ENCODE assay signal across 27 cellular contexts in the genomic region with DNA sequence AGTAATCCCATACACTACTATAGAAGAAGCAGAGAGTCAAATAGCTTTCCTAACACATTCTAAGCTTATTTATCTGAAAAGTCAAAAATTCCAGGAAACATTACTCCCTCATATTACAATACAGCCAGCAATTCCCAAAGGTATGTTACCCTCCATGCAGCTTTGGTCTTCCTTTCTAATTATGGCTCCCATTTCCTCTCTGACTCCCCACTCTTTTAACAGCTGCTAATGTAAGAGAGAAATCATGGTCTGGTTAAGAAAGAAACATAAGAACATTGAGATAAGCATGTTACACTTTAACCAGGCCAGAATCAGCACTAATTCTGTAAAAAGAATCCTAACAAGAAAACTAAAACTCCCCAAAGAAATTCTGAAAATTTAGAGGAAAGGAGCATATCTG. TPM values are rescaled to one million over a fixed set of nuclear protein-coding genes. Genes with fewer than 3 reads are reported as not detected.
A peak's percentile ranks its signal among the peaks of the same experiment; 100 is the strongest.
DNase-seq lines count a peak whose midpoint lies in the region; ATAC-seq and TF ChIP-seq lines count a peak whose summit lies in the region.
"Had no signal": no experiment of that assay in that cellular context is flagged by ENCODE, and none has a peak within 500 bp of the region (broad histone marks: within the 10 kb centered on the region; RNA-seq: fewer than 3 reads in every experiment).

No MANE protein-coding gene starts in this region.

- H4K20me1 ChIP-seq in hepatocyte (ENCODE audit: insufficient read depth, poor library complexity, severe bottlenecking), result no peaks in the 10 kb centered on the region

- H3K27ac ChIP-seq in body of pancreas (peak overlapping the region; percentile 64 to 82 (median 72)), hepatocyte (peak overlapping the region; percentile 86), gastrocnemius medialis (peak overlapping the region; percentile 7 to 59 (median 57))
- H3K27ac ChIP-seq: C4-2B, cardiac muscle cell, neural progenitor cell, prostate gland, transverse colon had no signal

- H2AFZ ChIP-seq in hepatocyte, result no peak overlapping the region
- H2AFZ ChIP-seq: neural progenitor cell had no signal

- ATAC-seq in body of pancreas (peak; percentile 69), gastrocnemius medialis (no peak), WTC11 (no peak)
- ATAC-seq in activated naive CD8-positive, alpha-beta T cell treated with anti-CD3 and anti-CD28 coated beads, Interleukin-2, amount 50 U/mL, for 24 hours, result no peak
- ATAC-seq: GM12878, T-cell had no signal

- in situ Hi-C loops in gastrocnemius medialis (cut with MboI; ENCODE audit: low sequenced_read_pairs in 4 of 4), result no loop called here

- TF ChIP-seq POLR2A in body of pancreas (IDR thresholded peaks at IDR 0.05) (no peak), gastrocnemius medialis (IDR thresholded peaks at IDR 0.05) (no peak)

- peak overlapping the region; percentile 56 for H3K4me2 ChIP-seq in hepatocyte
- H3K4me2 ChIP-seq: neural progenitor cell had no signal

- CTCF ChIA-PET in Caco-2 (lab: Charles Lee) (interaction anchor here (0.6 to 1.5 kb wide), 3 partner anchors 9 to 196 kb away, joined by 3 to 4 read pairs (median 3); no protein-coding TSS in a partner anchor), WTC11 (lab: Charles Lee) (no interaction called here)

- H3K27me3 Mint-ChIP-seq in Caco-2 (ENCODE audit: insufficient read depth, unreplicated experiment), result no peaks in the 10 kb centered on the region
- no peaks in the 10 kb centered on the region for H3K27me3 Mint-ChIP-seq in WTC11 (ENCODE audit: low read depth)
- no peaks in the 10 kb centered on the region for H3K27me3 Mint-ChIP-seq in activated naive CD8-positive, alpha-beta T cell treated with anti-CD3 and anti-CD28 coated beads, Interleukin-2, amount 50 U/mL, for 24 hours
- H3K27me3 Mint-ChIP-seq: T-cell had no signal

- H3K4me3 ChIP-seq in Caco-2 (ENCODE audit: low read depth, low read length) (no peak overlapping the region), body of pancreas (no peak overlapping the region), hepatocyte (no peak overlapping the region), gastrocnemius medialis (no peak overlapping the region)
- H3K4me3 ChIP-seq: cardiac muscle cell, GM12878, lung, neural progenitor cell, prostate gland, skin epidermis, transverse colon had no signal

- peaks cover 21% of the 10 kb centered on the region for H3K4me1 Mint-ChIP-seq in Caco-2 (ENCODE audit: low read depth, unreplicated experiment)
- H3K4me1 Mint-ChIP-seq in WTC11, result peaks cover 13% of the 10 kb centered on the region
- H3K4me1 Mint-ChIP-seq in activated naive CD8-positive, alpha-beta T cell treated with anti-CD3 and anti-CD28 coated beads, Interleukin-2, amount 50 U/mL, for 24 hours, result peaks cover 14% of the 10 kb centered on the region

- no peak for TF ChIP-seq CTCF in Caco-2 (IDR thresholded peaks at IDR 0.05; ENCODE audit: insufficient read depth in 1 of 2, low read depth in 1 of 2, low read length in 1 of 2, severe bottlenecking in 1 of 2, unreplicated experiment in 1 of 2)
- TF ChIP-seq CTCF in body of pancreas (IDR thresholded peaks at IDR 0.05), result no peak
- TF ChIP-seq CTCF in hepatocyte (IDR thresholded peaks at IDR 0.05; ENCODE audit: poor library complexity), result no peak
- no peak for TF ChIP-seq CTCF in gastrocnemius medialis (IDR thresholded peaks at IDR 0.05 in 4 of 5, conservative IDR thresholded peaks at IDR 0.05 in 1 of 5)
- TF ChIP-seq CTCF in WTC11 (IDR thresholded peaks at IDR 0.05), result no peak

- H3K4me3 Mint-ChIP-seq in Caco-2 (ENCODE audit: unreplicated experiment) (no peak overlapping the region), WTC11 (no peak overlapping the region)
- no peak overlapping the region for H3K4me3 Mint-ChIP-seq in activated naive CD8-positive, alpha-beta T cell treated with anti-CD3 and anti-CD28 coated beads, Interleukin-2, amount 50 U/mL, for 24 hours
- H3K4me3 Mint-ChIP-seq: neural progenitor cell, T-cell had no signal

- BruUV-seq in Caco-2 (replicated peaks; lab: Mats Ljungman, UMichigan), result no TSS peak

- H3K9me2 ChIP-seq in hepatocyte (replicated peaks; ENCODE audit: insufficient read depth), result no peaks in the 10 kb centered on the region

- DNase-seq in Caco-2 (no peak), body of pancreas (no peak), hepatocyte (ENCODE audit: low spot score) (no peak), gastrocnemius medialis (no peak), WTC11 (ENCODE audit: low spot score) (no peak)
- no peak for DNase-seq in activated naive CD8-positive, alpha-beta T cell treated with anti-CD3 and anti-CD28 coated beads, Interleukin-2, amount 50 U/mL, for 24 hours
- DNase-seq in activated CD8-positive, alpha-beta memory T cell treated with anti-CD3 and anti-CD28 coated beads, Interleukin-2, amount 50 U/mL, for 4 hours, result no peak
- DNase-seq: activated CD4-positive, alpha-beta T cell treated with anti-CD3 and anti-CD28 coated beads, Interleukin-2, amount 50 U/mL, for 4 hours; activated CD4-positive, CD25-positive, alpha-beta regulatory T cell; activated naive CD4-positive, alpha-beta T cell treated with anti-CD3 and anti-CD28 coated beads, Interleukin-2, amount 50 U/mL, for 16 hours; Calu3; HCEC 1CT; islet precursor cell; KBM-7; MM.1S; NCI-H2081; NCI-H226; NCI-H69; T-cell; transverse colon had no signal

- H3K9me3 ChIP-seq in Caco-2 (no peaks in the 10 kb centered on the region), body of pancreas (no peaks in the 10 kb centered on the region), hepatocyte (ENCODE audit: low read depth) (no peaks in the 10 kb centered on the region), gastrocnemius medialis (no peaks in the 10 kb centered on the region)
- H3K9me3 ChIP-seq: prostate gland, transverse colon had no signal

- peak overlapping the region; percentile 1 for H3K27ac Mint-ChIP-seq in Caco-2 (ENCODE audit: unreplicated experiment)
- H3K27ac Mint-ChIP-seq in WTC11, result no peak overlapping the region
- H3K27ac Mint-ChIP-seq in activated naive CD8-positive, alpha-beta T cell treated with anti-CD3 and anti-CD28 coated beads, Interleukin-2, amount 50 U/mL, for 24 hours, result no peak overlapping the region
- H3K27ac Mint-ChIP-seq: neural progenitor cell, T-cell had no signal

- H3K4me1 ChIP-seq in Caco-2 (peaks cover 21% of the 10 kb centered on the region), body of pancreas (peaks cover 76% of the 10 kb centered on the region), hepatocyte (ENCODE audit: insufficient read depth) (peaks cover 29% of the 10 kb centered on the region), gastrocnemius medialis (peaks cover 6 to 10% of the 10 kb centered on the region in 2 donors)
- H3K4me1 ChIP-seq: prostate gland had no signal

- H3K36me3 Mint-ChIP-seq in Caco-2 (ENCODE audit: insufficient read depth, unreplicated experiment) (peaks cover 95% of the 10 kb centered on the region), WTC11 (peaks cover 86% of the 10 kb centered on the region)
- H3K36me3 Mint-ChIP-seq in activated naive CD8-positive, alpha-beta T cell treated with anti-CD3 and anti-CD28 coated beads, Interleukin-2, amount 50 U/mL, for 24 hours (ENCODE audit: low read depth), result peaks cover 62% of the 10 kb centered on the region

- H3K36me3 ChIP-seq in Caco-2 (ENCODE audit: control insufficient read depth, insufficient read depth, low read length), result peaks cover 7% of the 10 kb centered on the region
- H3K36me3 ChIP-seq in body of pancreas (replicated peaks in 1 of 2; ENCODE audit: insufficient read depth in 1 of 2, low read depth in 2 of 2), result peaks cover 0 to 15% of the 10 kb centered on the region in 2 donors
- no peaks in the 10 kb centered on the region for H3K36me3 ChIP-seq in hepatocyte (replicated peaks; ENCODE audit: insufficient read depth, low read depth)
- peaks cover 0 to 77% of the 10 kb centered on the region in 2 donors for H3K36me3 ChIP-seq in gastrocnemius medialis
- H3K36me3 ChIP-seq: prostate gland had no signal

- H3K9me3 Mint-ChIP-seq in Caco-2 (ENCODE audit: unreplicated experiment) (no peaks in the 10 kb centered on the region), WTC11 (no peaks in the 10 kb centered on the region)
- no peaks in the 10 kb centered on the region for H3K9me3 Mint-ChIP-seq in activated naive CD8-positive, alpha-beta T cell treated with anti-CD3 and anti-CD28 coated beads, Interleukin-2, amount 50 U/mL, for 24 hours
- H3K9me3 Mint-ChIP-seq: neural progenitor cell, T-cell had no signal

- POLR2A ChIA-PET in Caco-2 (lab: Charles Lee) (no interaction called here), WTC11 (lab: Charles Lee) (no interaction called here)

- H3K27me3 ChIP-seq in Caco-2 (replicated peaks; ENCODE audit: control insufficient read depth, insufficient read depth, low read length) (no peaks in the 10 kb centered on the region), body of pancreas (no peaks in the 10 kb centered on the region), hepatocyte (no peaks in the 10 kb centered on the region), gastrocnemius medialis (no peaks in the 10 kb centered on the region)
- H3K27me3 ChIP-seq: cardiac muscle cell, neural progenitor cell, transverse colon had no signal

- peaks cover 55% of the 10 kb centered on the region for H3K79me2 ChIP-seq in hepatocyte

- intact Hi-C loops in Caco-2 (cut with micrococcal nuclease; ENCODE audit: unreplicated experiment), result no loop called here
- intact Hi-C loops in body of pancreas (cut with DNase I), result no loop called here
- intact Hi-C loops in gastrocnemius medialis (cut with DNase I; ENCODE audit: low total_unique reads), result no loop called here

TF ChIP-seq in WTC11, 78 proteins besides CTCF, POLR2A, EP300 and RAD21 (continues in another document):
- no peak for TF ChIP-seq EMX1 (CRISPR knock-in tag; IDR thresholded peaks at IDR 0.05)
- TF ChIP-seq IRF1 (CRISPR knock-in tag; IDR thresholded peaks at IDR 0.05), result no peak
- TF ChIP-seq ZNF423 (CRISPR knock-in tag; IDR thresholded peaks at IDR 0.05), result no peak
- no peak for TF ChIP-seq TP53 (CRISPR knock-in tag; IDR thresholded peaks at IDR 0.05)
- no peak for TF ChIP-seq ZNF219 (CRISPR knock-in tag; IDR thresholded peaks at IDR 0.05; ENCODE audit: borderline replicate concordance)
- no peak for TF ChIP-seq RELA (CRISPR knock-in tag; IDR thresholded peaks at IDR 0.05; ENCODE audit: borderline replicate concordance)

RNA-seq across cellular contexts. Expression of gene PPP2R1B, which starts 6.8 kb away (rescaled TPM):
- total RNA-seq in Caco-2 (2022) (109 and 114 TPM in 2 replicates), body of pancreas (10 to 100 TPM; 24.7 to 41.5 TPM), hepatocyte (41.0 and 43.5 TPM in 2 replicates), gastrocnemius medialis (10 to 100 TPM in 2 of 4 donors, 1 to 10 TPM in 2; 7.3 to 16.0 (median 9.4) TPM), WTC11 (2021) (74.5 to 87.7 TPM (median 75.2 TPM) in 3 replicates)
- 22.7 and 25.3 TPM in 2 replicates for polyA plus RNA-seq in hepatocyte
